In the genomic region with DNA sequence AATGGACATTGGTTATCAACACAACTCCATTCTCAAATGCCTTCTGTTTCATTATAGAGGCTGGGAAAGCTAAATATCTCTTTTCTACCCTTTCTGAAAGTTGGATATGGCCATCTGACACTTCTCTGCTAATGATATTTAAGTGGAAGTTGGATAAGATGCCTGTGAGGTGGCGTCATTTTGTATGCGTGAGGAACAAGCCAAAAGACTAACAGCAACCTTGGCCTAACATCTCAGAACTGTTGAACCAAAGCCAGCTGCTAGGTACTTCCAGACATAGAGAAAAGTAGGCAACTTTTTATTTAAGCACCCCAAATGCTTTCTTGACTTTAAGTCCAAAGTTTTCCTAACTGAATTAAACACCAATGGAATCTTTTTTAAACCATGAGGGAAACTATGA, we compare ENCODE assay signal across 17 cellular contexts.
DNase-seq lines count a peak whose midpoint lies in the region; FAIRE-seq and TF ChIP-seq lines count a peak whose summit lies in the region.
"Had no signal": no experiment of that assay in that cellular context is flagged by ENCODE, and none has a peak within 500 bp of the region (broad histone marks: within the 10 kb centered on the region; RNA-seq: fewer than 3 reads in every experiment).

No MANE protein-coding gene starts in this region.

- H3K36me3 Mint-ChIP-seq in astrocyte (ENCODE audit: low read depth, unreplicated experiment), result no peaks in the 10 kb centered on the region

- no peaks in the 10 kb centered on the region for H4K20me1 ChIP-seq in astrocyte (ENCODE audit: insufficient read depth, low read length)
- no peaks in the 10 kb centered on the region for H4K20me1 ChIP-seq in fibroblast of lung (ENCODE audit: control insufficient read depth, extremely low read depth, insufficient read depth, low read length)

- FAIRE-seq in astrocyte (lab: Jason Lieb, UNC), result no peak
- FAIRE-seq: G401.6, GM12891, H1 had no signal

- H3K27ac ChIP-seq in astrocyte (ENCODE audit: low read depth, low read length) (no peak overlapping the region), fibroblast of lung (ENCODE audit: insufficient read depth, low read length) (no peak overlapping the region), mesenchymal stem cell (ENCODE audit: low read length, poor library complexity, severe bottlenecking) (no peak overlapping the region)

- H3K4me3 ChIP-seq in astrocyte (ENCODE audit: insufficient read depth, low read depth, low read length), result no peak overlapping the region
- H3K4me3 ChIP-seq in fibroblast of lung (replicated peaks in 1 of 4; ENCODE audit: control extremely low read depth in 1 of 4, insufficient read depth in 1 of 4, low read depth in 3 of 4, low read length in 4 of 4), result no peak overlapping the region
- no peak overlapping the region for H3K4me3 ChIP-seq in mesenchymal stem cell (ENCODE audit: insufficient read depth in 1 of 2, low read depth in 1 of 2, low read length in 2 of 2)
- H3K4me3 ChIP-seq: HAP-1 had no signal

- H3K4me1 Mint-ChIP-seq in astrocyte (ENCODE audit: low read depth, unreplicated experiment), result no peaks in the 10 kb centered on the region
- H3K4me1 Mint-ChIP-seq: B cell had no signal

- no peak overlapping the region for H2BK15ac ChIP-seq in mesenchymal stem cell (ENCODE audit: low read depth, poor library complexity, severe bottlenecking)

- TF ChIP-seq CTCF in AG09319 (IDR thresholded peaks at IDR 0.05; ENCODE audit: low read depth, low read length) (no peak), astrocyte (IDR thresholded peaks at IDR 0.05; ENCODE audit: insufficient read depth, low read depth, low read length) (no peak), fibroblast of lung (conservative IDR thresholded peaks at IDR 0.05 in 1 of 2, IDR thresholded peaks at IDR 0.05 in 1 of 2; ENCODE audit: low read depth in 1 of 2, low read length in 2 of 2) (no peak)

- no peak overlapping the region for H3K4me3 Mint-ChIP-seq in astrocyte (ENCODE audit: unreplicated experiment)
- H3K4me3 Mint-ChIP-seq: B cell; CD4-positive, alpha-beta T cell had no signal

- H3K27ac Mint-ChIP-seq in astrocyte (ENCODE audit: unreplicated experiment), result no peak overlapping the region
- H3K27ac Mint-ChIP-seq: B cell; CD4-positive, alpha-beta T cell had no signal

- WGBS in mesenchymal stem cell, result 86% methylated on average over 2 of the region's 2 CpGs

- H2BK5ac ChIP-seq in mesenchymal stem cell (ENCODE audit: low read depth, low read length, poor library complexity, severe bottlenecking), result no peak overlapping the region

- H3K18ac ChIP-seq in mesenchymal stem cell (ENCODE audit: low read depth in 1 of 2, low read length in 2 of 2), result no peak overlapping the region

- no peak overlapping the region for H4K91ac ChIP-seq in mesenchymal stem cell (ENCODE audit: low read length)

- peaks cover 4% of the 10 kb centered on the region for H3K9me3 Mint-ChIP-seq in astrocyte (ENCODE audit: unreplicated experiment)

- no peak overlapping the region for H2BK120ac ChIP-seq in mesenchymal stem cell (ENCODE audit: low read depth, low read length)

- H3K23ac ChIP-seq in mesenchymal stem cell (ENCODE audit: low read length in 2 of 2), result no peak overlapping the region

- no peak overlapping the region for H3K4ac ChIP-seq in mesenchymal stem cell (ENCODE audit: low read depth in 1 of 2, low read length in 2 of 2)

- H3K27me3 ChIP-seq in astrocyte (ENCODE audit: insufficient read depth, low read length), result no peaks in the 10 kb centered on the region
- H3K27me3 ChIP-seq in fibroblast of lung (ENCODE audit: control insufficient read depth, insufficient read depth, low read length), result no peaks in the 10 kb centered on the region
- H3K27me3 ChIP-seq in mesenchymal stem cell (ENCODE audit: control insufficient read depth in 1 of 2, insufficient read depth in 1 of 2, low read length in 2 of 2), result no peaks in the 10 kb centered on the region

- no peak overlapping the region for H3K14ac ChIP-seq in mesenchymal stem cell (ENCODE audit: low read length in 2 of 2)

- H3K9ac ChIP-seq in astrocyte (ENCODE audit: low read length) (no peak overlapping the region), fibroblast of lung (ENCODE audit: insufficient read depth, low read length) (no peak overlapping the region), mesenchymal stem cell (ENCODE audit: low read length) (no peak overlapping the region)

- peak overlapping the region in 1 of 2 experiments; percentile 71 for H2BK12ac ChIP-seq in mesenchymal stem cell (ENCODE audit: low read length in 2 of 2)

- H4K8ac ChIP-seq in mesenchymal stem cell (ENCODE audit: low read length), result no peak overlapping the region

- H2AFZ ChIP-seq in astrocyte (ENCODE audit: low read depth, low read length) (no peak overlapping the region), fibroblast of lung (ENCODE audit: low read length) (no peak overlapping the region), mesenchymal stem cell (ENCODE audit: low read depth, low read length) (no peak overlapping the region)

- H3K79me1 ChIP-seq in mesenchymal stem cell (replicated peaks; ENCODE audit: low read length, poor library complexity, severe bottlenecking), result no peaks in the 10 kb centered on the region

- no peaks in the 10 kb centered on the region for H3K27me3 Mint-ChIP-seq in astrocyte (ENCODE audit: low read depth, unreplicated experiment)
- H3K27me3 Mint-ChIP-seq: B cell; CD4-positive, alpha-beta T cell had no signal

- H3K36me3 ChIP-seq in astrocyte (ENCODE audit: insufficient read depth, low read length), result no peaks in the 10 kb centered on the region
- no peaks in the 10 kb centered on the region for H3K36me3 ChIP-seq in fibroblast of lung (ENCODE audit: control insufficient read depth, insufficient read depth, low read length)
- H3K36me3 ChIP-seq in mesenchymal stem cell (ENCODE audit: control insufficient read depth in 1 of 2, insufficient read depth in 2 of 2, low read depth in 1 of 2, low read length in 2 of 2), result no peaks in the 10 kb centered on the region
- H3K36me3 ChIP-seq: HAP-1 had no signal

- no peaks in the 10 kb centered on the region for H3K9me3 ChIP-seq in astrocyte (ENCODE audit: insufficient read depth, low read depth, low read length)
- H3K9me3 ChIP-seq in fibroblast of lung (ENCODE audit: control insufficient read depth, insufficient read depth, low read depth, low read length), result no peaks in the 10 kb centered on the region
- H3K9me3 ChIP-seq in mesenchymal stem cell (ENCODE audit: control insufficient read depth, low read length), result no peaks in the 10 kb centered on the region
- H3K9me3 ChIP-seq: HAP-1 had no signal

- DNase-seq in AG09319 (ENCODE audit: extremely low read depth, low read depth) (peak; percentile 11), astrocyte (ENCODE audit: low read depth) (peak; percentile 43), fibroblast of lung (ENCODE audit: low read depth in 2 of 2) (peak; percentile 14 to 51), mesenchymal stem cell (peak; percentile 2), NCI-H2029 (lab: John Stamatoyannopoulos, UW) (no peak), NCI-H2081 treated with DMSO at 0.1 percent for 48 hours (lab: John Stamatoyannopoulos, UW) (no peak)
- no peak for DNase-seq in activated CD8-positive, alpha-beta memory T cell treated with anti-CD3 and anti-CD28 coated beads, Interleukin-2, amount 50 U/mL, for 4 hours
- DNase-seq: 8988T; C1 segment of cervical spinal cord; CD4-positive, alpha-beta T cell; DMS79; EL had no signal

- no peak overlapping the region for H2AK5ac ChIP-seq in mesenchymal stem cell (ENCODE audit: low read length, severe bottlenecking)

- H3K4me1 ChIP-seq in astrocyte (ENCODE audit: insufficient read depth, low read length) (no peaks in the 10 kb centered on the region), fibroblast of lung (ENCODE audit: control insufficient read depth, extremely low read depth, insufficient read depth, low read length) (no peaks in the 10 kb centered on the region), mesenchymal stem cell (ENCODE audit: control insufficient read depth, insufficient read depth, low read depth, low read length) (no peaks in the 10 kb centered on the region)
- H3K4me1 ChIP-seq: HAP-1 had no signal

- H3K4me2 ChIP-seq in astrocyte (ENCODE audit: low read length) (no peak overlapping the region), fibroblast of lung (ENCODE audit: extremely low read depth, insufficient read depth, low read length) (no peak overlapping the region), mesenchymal stem cell (ENCODE audit: low read length, poor library complexity, severe bottlenecking) (no peak overlapping the region)

- H3K79me2 ChIP-seq in astrocyte (ENCODE audit: insufficient read depth, low read length), result no peaks in the 10 kb centered on the region
- H3K79me2 ChIP-seq in fibroblast of lung (ENCODE audit: control insufficient read depth, insufficient read depth, low read length), result no peaks in the 10 kb centered on the region

Comparison
In these comparisons a context has a peak if more than half of its experiments do, and no peak if none do; other contexts are left out.
1. DNase-seq: peak in AG09319 (single experiment), astrocyte (single experiment), fibroblast of lung (2 of 2) and mesenchymal stem cell (single experiment); none in activated CD8-positive, alpha-beta memory T cell treated with anti-CD3 and anti-CD28 coated beads, Interleukin-2, amount 50 U/mL, for 4 hours (single experiment), NCI-H2029 (single experiment) and NCI-H2081 treated with DMSO at 0.1 percent for 48 hours (single experiment).